Comparison of ENCODE assay signal across 15 cellular contexts in the genomic region with DNA sequence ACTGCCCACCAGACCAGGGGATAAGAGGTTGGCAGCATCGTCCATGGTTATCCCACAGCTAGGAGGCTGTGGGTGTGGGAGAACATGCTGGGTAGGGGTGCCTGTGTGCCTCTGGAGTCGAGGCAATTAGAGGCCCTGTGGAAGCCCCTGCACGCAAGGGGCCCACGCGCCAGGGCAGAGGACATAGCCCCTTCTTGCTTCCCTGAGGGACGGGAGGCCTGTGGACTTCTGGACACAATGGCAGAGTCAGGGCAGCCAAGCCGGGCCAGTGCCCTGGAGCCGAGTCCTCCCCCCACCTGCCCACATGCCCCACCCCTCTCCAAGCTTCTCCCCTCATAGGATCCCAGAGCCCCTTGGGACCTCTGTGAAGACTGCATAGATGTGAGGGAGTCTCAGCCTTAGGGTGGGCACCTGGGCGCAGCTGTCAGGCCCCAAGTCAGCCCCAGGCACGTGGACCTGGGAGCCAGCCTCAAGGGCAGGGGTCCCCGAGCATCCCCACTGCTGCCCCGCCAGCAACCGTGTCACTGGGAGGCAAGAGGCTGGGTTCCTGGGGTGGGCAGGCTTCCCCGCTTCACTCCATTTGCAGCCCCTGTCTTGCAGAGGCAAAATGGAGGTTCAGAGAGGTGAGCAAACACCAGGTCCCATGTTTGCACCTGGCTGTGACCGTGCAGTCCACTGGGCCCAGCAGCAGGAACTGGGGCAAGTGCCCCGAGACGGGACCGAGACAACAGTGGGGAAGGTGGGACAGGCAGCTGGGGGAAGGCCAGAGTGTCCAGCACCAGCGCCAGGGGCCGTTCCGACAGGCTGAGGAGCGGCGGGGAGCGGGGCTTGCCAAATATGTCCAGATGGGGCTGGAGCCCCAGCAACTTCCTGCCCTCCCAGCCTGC. TPM values are rescaled to one million over a fixed set of nuclear protein-coding genes. Genes with fewer than 3 reads are reported as not detected.
A peak's percentile ranks its signal among the peaks of the same experiment; 100 is the strongest.
DNase-seq lines count a peak whose midpoint lies in the region; ATAC-seq and TF ChIP-seq lines count a peak whose summit lies in the region.
"Had no signal": no experiment of that assay in that cellular context is flagged by ENCODE, and none has a peak within 500 bp of the region (broad histone marks: within the 10 kb centered on the region; RNA-seq: fewer than 3 reads in every experiment).

No MANE protein-coding gene starts in this region.

- peak overlapping the region; percentile 89 for H2BK15ac ChIP-seq in neuronal stem cell (ENCODE audit: low read length)

- POLR2A ChIA-PET in activated CD4-positive, alpha-beta memory T cell treated with anti-CD3 and anti-CD28 coated beads, Interleukin-2, amount 10 ng/mL, durations not matched to agents 7 days and 5 days (lab: Charles Lee) = no interaction called here

- H3K9ac ChIP-seq in neuronal stem cell (ENCODE audit: low read depth, low read length, poor library complexity) = no peak overlapping the region

- no peak overlapping the region for H3K23ac ChIP-seq in neuronal stem cell (ENCODE audit: low read depth, low read length, poor library complexity)

- peaks cover 11% of the 10 kb centered on the region for H3K9me3 Mint-ChIP-seq in activated naive CD8-positive, alpha-beta T cell treated with anti-CD3 and anti-CD28 coated beads for 36 hours
- H3K9me3 Mint-ChIP-seq in activated CD4-positive, alpha-beta memory T cell treated with anti-CD3 and anti-CD28 coated beads, Interleukin-2, amount 10 ng/mL, durations not matched to agents 7 days and 5 days = peaks cover 9% of the 10 kb centered on the region
- H3K9me3 Mint-ChIP-seq in activated T-cell treated with anti-CD3 and anti-CD28 coated beads, Interleukin-2, amount 50 U/mL, for 4 hours = peaks cover 14% of the 10 kb centered on the region

- H2BK12ac ChIP-seq in neuronal stem cell (ENCODE audit: low read length) = peak overlapping the region; percentile 100

- peaks cover 8% of the 10 kb centered on the region for H3K36me3 Mint-ChIP-seq in activated naive CD8-positive, alpha-beta T cell treated with anti-CD3 and anti-CD28 coated beads for 36 hours
- no peaks in the 10 kb centered on the region for H3K36me3 Mint-ChIP-seq in activated CD4-positive, alpha-beta memory T cell treated with anti-CD3 and anti-CD28 coated beads, Interleukin-2, amount 10 ng/mL, durations not matched to agents 7 days and 5 days (ENCODE audit: low read depth)
- peaks cover 10% of the 10 kb centered on the region for H3K36me3 Mint-ChIP-seq in activated T-cell treated with anti-CD3 and anti-CD28 coated beads, Interleukin-2, amount 50 U/mL, for 4 hours (ENCODE audit: insufficient read depth)

- CTCF ChIA-PET in activated CD4-positive, alpha-beta memory T cell treated with anti-CD3 and anti-CD28 coated beads, Interleukin-2, amount 10 ng/mL, durations not matched to agents 7 days and 5 days (lab: Charles Lee) = no interaction called here

- H3K4me3 Mint-ChIP-seq in activated naive CD8-positive, alpha-beta T cell treated with anti-CD3 and anti-CD28 coated beads for 36 hours = no peak overlapping the region
- no peak overlapping the region for H3K4me3 Mint-ChIP-seq in activated CD4-positive, alpha-beta memory T cell treated with anti-CD3 and anti-CD28 coated beads, Interleukin-2, amount 10 ng/mL, durations not matched to agents 7 days and 5 days
- H3K4me3 Mint-ChIP-seq in activated T-cell treated with anti-CD3 and anti-CD28 coated beads, Interleukin-2, amount 50 U/mL, for 4 hours = no peak overlapping the region
- H3K4me3 Mint-ChIP-seq: B cell; CD4-positive, alpha-beta T cell had no signal

- H3K36me3 ChIP-seq in right atrium auricular region (no peaks in the 10 kb centered on the region), neuronal stem cell (replicated peaks in 1 of 2; ENCODE audit: control insufficient read depth in 2 of 2, insufficient read depth in 2 of 2, low read length in 2 of 2) (no peaks in the 10 kb centered on the region)

- H4K8ac ChIP-seq in neuronal stem cell (ENCODE audit: low read depth, low read length) = no peak overlapping the region

- no peak for ATAC-seq in Right ventricle myocardium superior (ENCODE audit: poor library complexity)
- ATAC-seq in left ventricle myocardium superior = no peak
- no peak for ATAC-seq in activated T-cell treated with anti-CD3 and anti-CD28 coated beads, Interleukin-2, amount 50 U/mL, for 4 hours

- H3K27me3 ChIP-seq in right atrium auricular region = no peaks in the 10 kb centered on the region
- peaks cover 0 to 16% (median 0%) of the 10 kb centered on the region in 3 experiments for H3K27me3 ChIP-seq in neuronal stem cell (ENCODE audit: control insufficient read depth in 3 of 3, insufficient read depth in 3 of 3, low read depth in 1 of 3, low read length in 3 of 3)

- H3K27ac ChIP-seq in right atrium auricular region (no peak overlapping the region), neuronal stem cell (replicated peaks; ENCODE audit: low read length) (no peak overlapping the region)
- H3K27ac ChIP-seq: C4-2B had no signal

- H2BK5ac ChIP-seq in neuronal stem cell (ENCODE audit: low read length) = no peak overlapping the region

- H2AK5ac ChIP-seq in neuronal stem cell (ENCODE audit: low read depth, low read length) = peak overlapping the region; percentile 100

- no peak overlapping the region for H3K4ac ChIP-seq in neuronal stem cell (ENCODE audit: low read length)

- H3K14ac ChIP-seq in neuronal stem cell (ENCODE audit: low read length) = peak overlapping the region; percentile 17

- H3K27me3 Mint-ChIP-seq in activated naive CD8-positive, alpha-beta T cell treated with anti-CD3 and anti-CD28 coated beads for 36 hours = no peaks in the 10 kb centered on the region
- H3K27me3 Mint-ChIP-seq in activated CD4-positive, alpha-beta memory T cell treated with anti-CD3 and anti-CD28 coated beads, Interleukin-2, amount 10 ng/mL, durations not matched to agents 7 days and 5 days = no peaks in the 10 kb centered on the region
- no peaks in the 10 kb centered on the region for H3K27me3 Mint-ChIP-seq in activated T-cell treated with anti-CD3 and anti-CD28 coated beads, Interleukin-2, amount 50 U/mL, for 4 hours (ENCODE audit: low read depth)
- H3K27me3 Mint-ChIP-seq: B cell; CD4-positive, alpha-beta T cell had no signal

- no peak overlapping the region for H3K27ac Mint-ChIP-seq in activated naive CD8-positive, alpha-beta T cell treated with anti-CD3 and anti-CD28 coated beads for 36 hours
- no peak overlapping the region for H3K27ac Mint-ChIP-seq in activated CD4-positive, alpha-beta memory T cell treated with anti-CD3 and anti-CD28 coated beads, Interleukin-2, amount 10 ng/mL, durations not matched to agents 7 days and 5 days
- H3K27ac Mint-ChIP-seq: B cell; CD4-positive, alpha-beta T cell; H9 had no signal

- peak overlapping the region; percentile 87 for H3K18ac ChIP-seq in neuronal stem cell (ENCODE audit: low read length)

- TF ChIP-seq CTCF in right atrium auricular region (IDR thresholded peaks at IDR 0.05) = no peak

- DNase-seq in Right ventricle myocardium superior (peak; percentile 35), right atrium auricular region (ENCODE audit: low spot score) (no peak), left ventricle myocardium superior (peak; percentile 15), neuronal stem cell (ENCODE audit: low spot score) (no peak)
- no peak for DNase-seq in activated naive CD8-positive, alpha-beta T cell treated with anti-CD3 and anti-CD28 coated beads for 36 hours
- no peak for DNase-seq in activated CD4-positive, alpha-beta memory T cell treated with anti-CD3 and anti-CD28 coated beads, Interleukin-2, amount 10 ng/mL, durations not matched to agents 7 days and 5 days
- no peak for DNase-seq in activated T-cell treated with anti-CD3 and anti-CD28 coated beads, Interleukin-2, amount 50 U/mL, for 4 hours
- DNase-seq: 8988T; Caco-2; CD4-positive, alpha-beta T cell; GOT3; H9; IMR-90 had no signal

- H2BK120ac ChIP-seq in neuronal stem cell (ENCODE audit: low read depth, low read length) = peak overlapping the region; percentile 18

- peaks cover 0 to 30% of the 10 kb centered on the region in 2 donors for H3K4me1 ChIP-seq in right atrium auricular region
- H3K4me1 ChIP-seq in neuronal stem cell (ENCODE audit: control insufficient read depth in 2 of 2, insufficient read depth in 1 of 2, low read depth in 1 of 2, low read length in 2 of 2) = peaks cover 23 to 26% of the 10 kb centered on the region in 2 donors

- peaks cover 1% of the 10 kb centered on the region for H3K79me1 ChIP-seq in neuronal stem cell (ENCODE audit: low read depth, low read length)

- H3K4me3 ChIP-seq in right atrium auricular region = no peak overlapping the region
- H3K4me3 ChIP-seq in neuronal stem cell (ENCODE audit: low read length in 2 of 2) = no peak overlapping the region

- H3K4me2 ChIP-seq in neuronal stem cell (ENCODE audit: insufficient read depth, low read length, poor library complexity, severe bottlenecking) = no peak overlapping the region

- no CpG with 5 or more reads among the region's 24 CpGs for WGBS in neuronal stem cell (ENCODE audit: extremely low coverage in 2 of 2, insufficient read length in 2 of 2, insufficient replicate concordance in 1 of 2), 2 donors

- H2AFZ ChIP-seq in neuronal stem cell (ENCODE audit: low read length) = no peak overlapping the region

- intact Hi-C loops in Right ventricle myocardium superior (cut with DNase I) (no loop called here), left ventricle myocardium superior (cut with micrococcal nuclease) (no loop called here)

- H4K91ac ChIP-seq in neuronal stem cell (ENCODE audit: low read depth, low read length, poor library complexity) = peak overlapping the region; percentile 89

- H3K9me3 ChIP-seq in right atrium auricular region (peaks cover 0 to 6% of the 10 kb centered on the region in 2 donors), neuronal stem cell (replicated peaks in 1 of 2; ENCODE audit: control insufficient read depth in 2 of 2, insufficient read depth in 1 of 2, low read depth in 1 of 2, low read length in 2 of 2) (peaks cover 7 to 9% of the 10 kb centered on the region in 2 donors)

- no peaks in the 10 kb centered on the region for H3K4me1 Mint-ChIP-seq in activated naive CD8-positive, alpha-beta T cell treated with anti-CD3 and anti-CD28 coated beads for 36 hours
- H3K4me1 Mint-ChIP-seq in activated CD4-positive, alpha-beta memory T cell treated with anti-CD3 and anti-CD28 coated beads, Interleukin-2, amount 10 ng/mL, durations not matched to agents 7 days and 5 days = no peaks in the 10 kb centered on the region
- no peaks in the 10 kb centered on the region for H3K4me1 Mint-ChIP-seq in activated T-cell treated with anti-CD3 and anti-CD28 coated beads, Interleukin-2, amount 50 U/mL, for 4 hours (ENCODE audit: low read depth)
- H3K4me1 Mint-ChIP-seq: B cell had no signal

RNA-seq across cellular contexts. Expression of a gene that starts 52.3 kb away (rescaled TPM):
- total RNA-seq in Right ventricle myocardium superior (37.7 TPM), right atrium auricular region (10 to 100 TPM; 17.2 to 28.7 TPM), left ventricle myocardium superior (42.0 TPM)
- polyA plus RNA-seq in neuronal stem cell (2013, experiment 1 of 2) = 45.4 TPM
- 48.3 TPM for polyA plus RNA-seq in neuronal stem cell (2013, experiment 2 of 2)
- total RNA-seq in activated naive CD8-positive, alpha-beta T cell treated with anti-CD3 and anti-CD28 coated beads for 36 hours = 1 to 10 TPM in 1 of 2 experiments, under 1 TPM in 1; 0.85 to 1.0 TPM
- total RNA-seq in activated CD4-positive, alpha-beta memory T cell treated with anti-CD3 and anti-CD28 coated beads, Interleukin-2, amount 10 ng/mL, durations not matched to agents 7 days and 5 days = under 1 TPM; 0.55 to 0.60 TPM
- 1 to 10 TPM in 1 of 3 donors, under 1 TPM in 2; 0.71 to 1.0 (median 0.76) TPM for total RNA-seq in activated T-cell treated with anti-CD3 and anti-CD28 coated beads, Interleukin-2, amount 50 U/mL, for 4 hours

Comparison
In these comparisons a context has a peak if more than half of its experiments do, and no peak if none do; other contexts are left out.
1. DNase-seq: peak in Right ventricle myocardium superior (single experiment) and left ventricle myocardium superior (single experiment); none in right atrium auricular region (single experiment), neuronal stem cell (single experiment), activated naive CD8-positive, alpha-beta T cell treated with anti-CD3 and anti-CD28 coated beads for 36 hours (single experiment), activated CD4-positive, alpha-beta memory T cell treated with anti-CD3 and anti-CD28 coated beads, Interleukin-2, amount 10 ng/mL, durations not matched to agents 7 days and 5 days (single experiment) and activated T-cell treated with anti-CD3 and anti-CD28 coated beads, Interleukin-2, amount 50 U/mL, for 4 hours (single experiment).
2. RNA of a gene that starts 52.3 kb away (total RNA-seq): 42.0 TPM in left ventricle myocardium superior (single experiment), 37.7 TPM in Right ventricle myocardium superior (single experiment) and 17.2 to 28.7 TPM in right atrium auricular region; 0.85 to 1.0 TPM in activated naive CD8-positive, alpha-beta T cell treated with anti-CD3 and anti-CD28 coated beads for 36 hours, 0.71 to 1.0 TPM in activated T-cell treated with anti-CD3 and anti-CD28 coated beads, Interleukin-2, amount 50 U/mL, for 4 hours and 0.55 to 0.60 TPM in activated CD4-positive, alpha-beta memory T cell treated with anti-CD3 and anti-CD28 coated beads, Interleukin-2, amount 10 ng/mL, durations not matched to agents 7 days and 5 days; every median in the first group is over 4 times any median in the second.